ENCODE assay signal across 30 cellular contexts in the genomic region with DNA sequence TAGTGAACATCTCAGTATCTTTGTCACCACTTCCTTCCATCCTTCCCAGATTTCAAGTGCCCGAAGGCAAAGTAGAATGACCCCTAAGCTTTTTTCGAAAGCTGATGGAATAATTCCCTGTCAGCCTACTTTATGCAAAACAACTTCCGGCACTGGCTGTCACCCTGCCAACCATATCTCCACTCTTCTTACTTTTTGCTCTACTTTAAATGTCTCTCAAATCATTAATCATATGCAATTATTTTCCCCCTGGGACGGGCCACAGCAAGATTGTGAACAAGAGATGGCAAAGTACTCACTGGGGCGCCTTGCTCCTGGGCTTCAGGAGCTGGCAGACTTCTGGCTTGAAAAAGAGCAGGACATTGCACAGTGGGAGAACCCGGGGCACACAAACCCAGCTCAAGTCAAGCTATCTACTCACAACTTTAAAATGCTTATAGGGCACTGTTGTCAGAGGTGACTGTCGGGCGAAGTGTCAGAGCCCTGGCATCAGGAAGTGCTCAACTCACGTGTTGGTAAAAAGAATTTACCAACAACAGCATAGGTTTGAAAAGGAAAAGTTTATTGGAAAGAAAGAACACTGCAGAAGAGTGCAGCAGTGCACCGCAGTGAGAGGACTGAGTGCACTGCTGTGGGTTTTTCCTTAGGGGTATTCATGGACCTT.
"Had no signal": no experiment of that assay in that cellular context is flagged by ENCODE, and none has a peak within 500 bp of the region (broad histone marks: within the 10 kb centered on the region; RNA-seq: fewer than 3 reads in every experiment).

No MANE protein-coding gene starts in this region.

- H3K27me3 ChIP-seq: ascending aorta, cardiac muscle cell, colonic mucosa, dorsolateral prefrontal cortex, heart right ventricle, right atrium auricular region, spleen, tibial nerve had no signal

- ATAC-seq: heart right ventricle; mucosa of descending colon; natural killer cell treated with Interleukin-12 subunit alpha and Interleukin-12 subunit beta and Interleukin-15 and Interleukin-18, amount 100 ng/mL, for 72 hours had no signal

- H3K36me3 Mint-ChIP-seq: activated CD4-positive, alpha-beta memory T cell treated with anti-CD3 and anti-CD28 coated beads for 36 hours; activated naive CD4-positive, alpha-beta T cell treated with anti-CD3 and anti-CD28 coated beads, Interleukin-2, amount 10 ng/mL, durations not matched to agents 7 days and 5 days; activated naive CD8-positive, alpha-beta T cell treated with anti-CD3 and anti-CD28 coated beads, Interleukin-2, amount 10 ng/mL, durations not matched to agents 7 days and 5 days; natural killer cell treated with Interleukin-12 subunit alpha and Interleukin-12 subunit beta and Interleukin-15 and Interleukin-18, amount 100 ng/mL, for 72 hours had no signal

- H3K27ac ChIP-seq: ascending aorta, cardiac muscle cell, colonic mucosa, heart right ventricle, left ventricle myocardium inferior, right atrium auricular region, spleen, tibial nerve, VCaP had no signal

- H3K4me3 ChIP-seq: ascending aorta, cardiac muscle cell, colonic mucosa, dorsolateral prefrontal cortex, heart right ventricle, left ventricle myocardium inferior, lung, mucosa of descending colon, right atrium auricular region, spleen, tibial nerve had no signal

- H3K27me3 Mint-ChIP-seq: activated CD4-positive, alpha-beta memory T cell treated with anti-CD3 and anti-CD28 coated beads for 36 hours; activated CD4-positive, alpha-beta T cell treated with anti-CD3 and anti-CD28 coated beads, Interleukin-2, amount 10 ng/mL, durations not matched to agents 24 days and 14 days; activated naive CD4-positive, alpha-beta T cell treated with anti-CD3 and anti-CD28 coated beads, Interleukin-2, amount 10 ng/mL, durations not matched to agents 7 days and 5 days; activated naive CD8-positive, alpha-beta T cell treated with anti-CD3 and anti-CD28 coated beads, Interleukin-2, amount 10 ng/mL, durations not matched to agents 7 days and 5 days; activated T-cell treated with anti-CD3 and anti-CD28 coated beads, Interleukin-2, amount 50 U/mL, for 24 hours; brain; natural killer cell treated with Interleukin-12 subunit alpha and Interleukin-12 subunit beta and Interleukin-15 and Interleukin-18, amount 100 ng/mL, for 72 hours had no signal

- DNase-seq: activated CD4-positive, alpha-beta memory T cell treated with anti-CD3 and anti-CD28 coated beads for 36 hours; activated CD4-positive, alpha-beta T cell treated with anti-CD3 and anti-CD28 coated beads, Interleukin-2, amount 10 ng/mL, durations not matched to agents 24 days and 14 days; activated CD4-positive, CD25-positive, alpha-beta regulatory T cell treated with anti-CD3 and anti-CD28 coated beads, Interleukin-2, amount 50 U/mL, for 72 hours; activated CD8-positive, alpha-beta memory T cell treated with anti-CD3 and anti-CD28 coated beads, Interleukin-2, amount 50 U/mL, for 48 hours; activated gamma-delta T cell; activated naive CD4-positive, alpha-beta T cell treated with anti-CD3 and anti-CD28 coated beads, Interleukin-2, amount 10 ng/mL, durations not matched to agents 7 days and 5 days; activated naive CD8-positive, alpha-beta T cell treated with anti-CD3 and anti-CD28 coated beads, Interleukin-2, amount 10 ng/mL, durations not matched to agents 7 days and 5 days; activated T-cell treated with anti-CD3 and anti-CD28 coated beads, Interleukin-2, amount 50 U/mL, for 24 hours; cerebellar nuclear complex; colonic mucosa; dorsolateral prefrontal cortex; effector memory CD4-positive, alpha-beta T cell; erythroblast; heart right ventricle; left ventricle myocardium inferior; mucosa of descending colon; spleen; stimulated activated naive CD4-positive, alpha-beta T cell; T-helper 9 cell had no signal

- H3K27ac Mint-ChIP-seq: activated CD4-positive, alpha-beta memory T cell treated with anti-CD3 and anti-CD28 coated beads for 36 hours; activated CD4-positive, alpha-beta T cell treated with anti-CD3 and anti-CD28 coated beads, Interleukin-2, amount 10 ng/mL, durations not matched to agents 24 days and 14 days; activated naive CD4-positive, alpha-beta T cell treated with anti-CD3 and anti-CD28 coated beads, Interleukin-2, amount 10 ng/mL, durations not matched to agents 7 days and 5 days; activated naive CD8-positive, alpha-beta T cell treated with anti-CD3 and anti-CD28 coated beads, Interleukin-2, amount 10 ng/mL, durations not matched to agents 7 days and 5 days; activated T-cell treated with anti-CD3 and anti-CD28 coated beads, Interleukin-2, amount 50 U/mL, for 24 hours; brain; natural killer cell treated with Interleukin-12 subunit alpha and Interleukin-12 subunit beta and Interleukin-15 and Interleukin-18, amount 100 ng/mL, for 72 hours; T-helper 1 cell treated with Interleukin-12 subunit alpha and Interleukin-12 subunit beta and Interleukin-4 antibody, amounts not matched to agents 30 μg/mL and 1 μg/mL, for 36 hours had no signal

- H3K4me1 Mint-ChIP-seq: activated CD4-positive, alpha-beta T cell treated with anti-CD3 and anti-CD28 coated beads, Interleukin-2, amount 10 ng/mL, durations not matched to agents 24 days and 14 days; activated naive CD4-positive, alpha-beta T cell treated with anti-CD3 and anti-CD28 coated beads, Interleukin-2, amount 10 ng/mL, durations not matched to agents 7 days and 5 days; activated naive CD8-positive, alpha-beta T cell treated with anti-CD3 and anti-CD28 coated beads, Interleukin-2, amount 10 ng/mL, durations not matched to agents 7 days and 5 days had no signal

- H3K9me3 ChIP-seq: ascending aorta, colonic mucosa, mucosa of descending colon, right atrium auricular region had no signal

- H3K4me3 Mint-ChIP-seq: activated CD4-positive, alpha-beta memory T cell treated with anti-CD3 and anti-CD28 coated beads for 36 hours; activated CD4-positive, alpha-beta T cell treated with anti-CD3 and anti-CD28 coated beads, Interleukin-2, amount 10 ng/mL, durations not matched to agents 24 days and 14 days; activated naive CD4-positive, alpha-beta T cell treated with anti-CD3 and anti-CD28 coated beads, Interleukin-2, amount 10 ng/mL, durations not matched to agents 7 days and 5 days; activated naive CD8-positive, alpha-beta T cell treated with anti-CD3 and anti-CD28 coated beads, Interleukin-2, amount 10 ng/mL, durations not matched to agents 7 days and 5 days; activated T-cell treated with anti-CD3 and anti-CD28 coated beads, Interleukin-2, amount 50 U/mL, for 24 hours; brain; natural killer cell treated with Interleukin-12 subunit alpha and Interleukin-12 subunit beta and Interleukin-15 and Interleukin-18, amount 100 ng/mL, for 72 hours; T-helper 1 cell treated with Interleukin-12 subunit alpha and Interleukin-12 subunit beta and Interleukin-4 antibody, amounts not matched to agents 30 μg/mL and 1 μg/mL, for 36 hours had no signal

- FAIRE-seq: islet of Langerhans, TTC549 had no signal

- H3K4me1 ChIP-seq: ascending aorta, colonic mucosa, heart right ventricle, left ventricle myocardium inferior, right atrium auricular region, spleen, tibial nerve had no signal

- H3K36me3 ChIP-seq: ascending aorta, cardiac muscle cell, colonic mucosa, heart right ventricle, left ventricle myocardium inferior, right atrium auricular region, spleen, tibial nerve had no signal
